16 cellular contexts compared by ENCODE assay signal in genomic region chr1:33943978-33944377, GRCh38.
A peak's percentile ranks its signal among the peaks of the same experiment; 100 is the strongest.
DNase-seq lines count a peak whose midpoint lies in the region; ATAC-seq and TF ChIP-seq lines count a peak whose summit lies in the region.
"Had no signal": no experiment of that assay in that cellular context is flagged by ENCODE, and none has a peak within 500 bp of the region (broad histone marks: within the 10 kb centered on the region; RNA-seq: fewer than 3 reads in every experiment).

No MANE protein-coding gene starts in this region.

- CTCF ChIA-PET in OCI-LY7 (lab: Charles Lee; ENCODE audit: unreplicated experiment) = no interaction called here

- H2AFZ ChIP-seq in OCI-LY7 (ENCODE audit: low read length) = no peak overlapping the region
- H2AFZ ChIP-seq: parathyroid adenoma had no signal

- peaks cover 16% of the 10 kb centered on the region for H3K4me1 Mint-ChIP-seq in chondrocyte (ENCODE audit: low read depth)

- H3K9me3 Mint-ChIP-seq in chondrocyte (ENCODE audit: low read depth) = peaks cover 2% of the 10 kb centered on the region

- H3K4me1 ChIP-seq in OCI-LY7 (ENCODE audit: insufficient read depth, low read length, poor library complexity, severe bottlenecking) = no peaks in the 10 kb centered on the region
- H3K4me1 ChIP-seq: BLaER1, parathyroid adenoma had no signal

- no peak overlapping the region for H3K4me3 Mint-ChIP-seq in chondrocyte (ENCODE audit: unreplicated experiment)

- no peak for TF ChIP-seq CTCF in AG09319 (IDR thresholded peaks at IDR 0.05; ENCODE audit: low read depth, low read length)
- no peak for TF ChIP-seq CTCF in chondrocyte (IDR thresholded peaks at IDR 0.05)
- no peak for TF ChIP-seq CTCF in OCI-LY7 (conservative IDR thresholded peaks at IDR 0.05; ENCODE audit: low read length)

- no peaks in the 10 kb centered on the region for H3K9me2 ChIP-seq in OCI-LY7 (ENCODE audit: insufficient read depth, low read length)

- ATAC-seq in GM21526 (IDR thresholded peaks at IDR 0.05; ENCODE audit: low FRiP score, unreplicated experiment) = no peak
- ATAC-seq: GM12878 had no signal

- H3K27ac ChIP-seq in OCI-LY7 (ENCODE audit: low read depth, low read length, poor library complexity, severe bottlenecking) = no peak overlapping the region
- H3K27ac ChIP-seq: BLaER1, parathyroid adenoma, RWPE1, stomach had no signal

- no peak overlapping the region for H3K4me2 ChIP-seq in OCI-LY7 (ENCODE audit: low read length)
- H3K4me2 ChIP-seq: BLaER1 had no signal

- no peaks in the 10 kb centered on the region for H4K20me1 ChIP-seq in OCI-LY7 (ENCODE audit: insufficient read depth, low read length)
- H4K20me1 ChIP-seq: BLaER1 had no signal

- peak; percentile 71 for DNase-seq in AG09319 (ENCODE audit: extremely low read depth, low read depth)
- DNase-seq in LHCN-M2 (ENCODE audit: low read depth) = peak; percentile 10
- DNase-seq in chondrocyte (ENCODE audit: low spot score) = no peak
- peak; percentile 27 for DNase-seq in myocyte (ENCODE audit: low read depth)
- DNase-seq in KG1 (lab: John Stamatoyannopoulos, UW) = no peak
- DNase-seq in retina = no peak
- no peak for DNase-seq in OCI-LY7 (ENCODE audit: low spot score)
- DNase-seq: activated CD4-positive, alpha-beta T cell treated with anti-CD3 and anti-CD28 coated beads for 4 hours; MM.1S; NCI-H2081; stomach had no signal

- intact Hi-C loops in OCI-LY7 (cut with micrococcal nuclease; ENCODE audit: unreplicated experiment) = no loop called here

- H3K36me3 ChIP-seq in OCI-LY7 (ENCODE audit: insufficient read depth, low read length) = no peaks in the 10 kb centered on the region
- H3K36me3 ChIP-seq: BLaER1, stomach had no signal

- no peaks in the 10 kb centered on the region for H3K79me2 ChIP-seq in OCI-LY7 (ENCODE audit: insufficient read depth, low read depth, low read length)
- H3K79me2 ChIP-seq: parathyroid adenoma had no signal

- H3K27me3 Mint-ChIP-seq in chondrocyte (ENCODE audit: low read depth) = peaks cover 4% of the 10 kb centered on the region

- BruUV-seq in OCI-LY7 (replicated peaks; lab: Mats Ljungman, UMichigan) = no TSS peak

- POLR2A ChIA-PET in OCI-LY7 (lab: Charles Lee) = interaction anchor here (0.9 kb wide), 1 partner anchor 10 kb away, joined by 3 read pairs; no protein-coding TSS in a partner anchor

- no peak overlapping the region for H3K4me3 ChIP-seq in OCI-LY7 (ENCODE audit: low read depth, low read length, poor library complexity, severe bottlenecking)
- H3K4me3 ChIP-seq: BLaER1, GM12878, stomach had no signal

- H3K36me3 Mint-ChIP-seq in chondrocyte (ENCODE audit: low read depth) = no peaks in the 10 kb centered on the region

- peak overlapping the region; percentile 64 for H3K27ac Mint-ChIP-seq in chondrocyte (ENCODE audit: unreplicated experiment)

- H3K9me3 ChIP-seq in OCI-LY7 (ENCODE audit: low read length) = no peaks in the 10 kb centered on the region
- H3K9me3 ChIP-seq: BLaER1 had no signal

Comparison
In these comparisons a context has a peak if more than half of its experiments do, and no peak if none do; other contexts are left out.
1. DNase-seq: peak in AG09319 (single experiment), LHCN-M2 (single experiment) and myocyte (single experiment); none in chondrocyte (single experiment), KG1 (single experiment), retina (single experiment) and OCI-LY7 (single experiment).